In the genomic region with DNA sequence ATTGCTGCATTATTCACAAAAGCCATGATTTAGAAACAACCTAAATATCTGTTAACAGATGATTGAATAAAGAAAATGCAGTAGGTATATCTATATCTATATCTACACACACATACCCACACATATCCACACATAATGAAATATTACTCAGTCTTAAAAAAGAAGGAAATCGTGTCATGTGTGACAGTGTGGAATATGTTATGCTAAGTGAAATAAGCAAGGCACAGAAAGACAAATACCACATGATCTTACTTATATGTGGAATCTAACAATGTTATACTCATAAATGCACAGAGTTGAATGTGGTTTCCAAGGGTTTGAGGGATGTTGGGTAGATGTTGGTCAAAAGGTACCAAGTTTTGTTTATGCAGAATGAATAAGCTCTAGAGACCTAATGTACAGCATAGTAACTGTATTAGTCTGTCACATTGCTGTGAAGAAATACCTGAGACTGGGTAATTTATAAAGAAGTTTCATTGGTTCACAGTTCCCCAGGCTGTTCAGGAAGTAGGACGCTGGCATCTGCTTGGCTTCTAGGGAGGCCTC, we compare ENCODE assay signal across 26 cellular contexts.
"Had no signal": no experiment of that assay in that cellular context is flagged by ENCODE, and none has a peak within 500 bp of the region (broad histone marks: within the 10 kb centered on the region; RNA-seq: fewer than 3 reads in every experiment).

No MANE protein-coding gene starts in this region.

- H3K36me3 ChIP-seq: neural progenitor cell, neutrophil, right lobe of liver, uterus had no signal

- H3K4me3 Mint-ChIP-seq: mesothelial cell of epicardium; naive B cell; natural killer cell; nephron progenitor cell; neural progenitor cell; stimulated activated naive B cell treated with anti-CD40 and anti-IgM and Interleukin-4, amounts not matched to agents 10 μg/mL and 1 μg/mL and 100 μg/mL, for 72 hours; stimulated activated naive CD8-positive, alpha-beta T cell treated with anti-CD3 and anti-CD28 coated beads, Interleukin-15, Interleukin-2, amounts not matched to agents 100 ng/mL and 50 ng/mL, for 24 hours; type B pancreatic cell had no signal

- H3K27me3 Mint-ChIP-seq: naive B cell; stimulated activated naive B cell treated with anti-CD40 and anti-IgM and Interleukin-4, amounts not matched to agents 10 μg/mL and 1 μg/mL and 100 μg/mL, for 72 hours; stimulated activated naive CD8-positive, alpha-beta T cell treated with anti-CD3 and anti-CD28 coated beads, Interleukin-15, Interleukin-2, amounts not matched to agents 100 ng/mL and 50 ng/mL, for 24 hours; type B pancreatic cell had no signal

- H3K4me3 ChIP-seq: hepatocyte, left ventricle myocardium inferior, lung, neural progenitor cell, psoas muscle, right lobe of liver, smooth muscle cell, tibial nerve, uterus had no signal

- H3K9me3 ChIP-seq: left ventricle myocardium inferior, neutrophil, psoas muscle, right lobe of liver, tibial nerve, uterus had no signal

- DNase-seq: islet precursor cell; left ventricle myocardium inferior; mesendoderm; naive B cell; natural killer cell; nephron progenitor cell; occipital lobe; psoas muscle; right lobe of liver; stimulated activated CD4-positive, alpha-beta T cell treated with anti-CD3 and anti-CD28 coated beads, Interleukin-1b, Interleukin-23, amount 100 ng/mL, for 48 hours; stimulated activated CD4-positive, alpha-beta T cell treated with anti-CD3 and anti-CD28 coated beads, Interleukin-2, amount 100 ng/mL, for 48 hours; stimulated activated CD4-positive, alpha-beta T cell treated with anti-CD3 and anti-CD28 coated beads, Interleukin-4, amount 100 ng/mL, for 4 hours; stimulated activated CD8-positive, alpha-beta memory T cell treated with anti-CD3 and anti-CD28 coated beads, Interleukin-4, amount 100 ng/mL, for 48 hours; stimulated activated naive B cell treated with anti-CD40 and anti-IgM and Interleukin-4, amounts not matched to agents 10 μg/mL and 1 μg/mL and 100 μg/mL, for 72 hours; substantia nigra; uterus had no signal

- H3K27ac ChIP-seq: hepatocyte, left ventricle myocardium inferior, neural progenitor cell, neutrophil, parathyroid adenoma, psoas muscle, right lobe of liver, tibial nerve, uterus had no signal

- H3K27ac Mint-ChIP-seq: mesothelial cell of epicardium; naive B cell; natural killer cell; nephron progenitor cell; neural progenitor cell; stimulated activated naive B cell treated with anti-CD40 and anti-IgM and Interleukin-4, amounts not matched to agents 10 μg/mL and 1 μg/mL and 100 μg/mL, for 72 hours; stimulated activated naive CD8-positive, alpha-beta T cell treated with anti-CD3 and anti-CD28 coated beads, Interleukin-15, Interleukin-2, amounts not matched to agents 100 ng/mL and 50 ng/mL, for 24 hours; type B pancreatic cell had no signal

- ATAC-seq: natural killer cell; psoas muscle; right lobe of liver; stimulated activated naive B cell treated with anti-CD40 and anti-IgM and Interleukin-4, amounts not matched to agents 10 μg/mL and 1 μg/mL and 100 μg/mL, for 72 hours had no signal

- H3K4me1 ChIP-seq: parathyroid adenoma, right lobe of liver, uterus had no signal

- H3K9ac ChIP-seq: neural progenitor cell, parathyroid adenoma had no signal

- H3K9me3 Mint-ChIP-seq: natural killer cell; neural progenitor cell; stimulated activated naive B cell treated with anti-CD40 and anti-IgM and Interleukin-4, amounts not matched to agents 10 μg/mL and 1 μg/mL and 100 μg/mL, for 72 hours; stimulated activated naive CD8-positive, alpha-beta T cell treated with anti-CD3 and anti-CD28 coated beads, Interleukin-15, Interleukin-2, amounts not matched to agents 100 ng/mL and 50 ng/mL, for 24 hours; type B pancreatic cell had no signal

- H3K27me3 ChIP-seq: hepatocyte, neural progenitor cell, neutrophil, right lobe of liver, tibial nerve, uterus had no signal
